ENCODE assay signal across 20 cellular contexts in the genomic region with DNA sequence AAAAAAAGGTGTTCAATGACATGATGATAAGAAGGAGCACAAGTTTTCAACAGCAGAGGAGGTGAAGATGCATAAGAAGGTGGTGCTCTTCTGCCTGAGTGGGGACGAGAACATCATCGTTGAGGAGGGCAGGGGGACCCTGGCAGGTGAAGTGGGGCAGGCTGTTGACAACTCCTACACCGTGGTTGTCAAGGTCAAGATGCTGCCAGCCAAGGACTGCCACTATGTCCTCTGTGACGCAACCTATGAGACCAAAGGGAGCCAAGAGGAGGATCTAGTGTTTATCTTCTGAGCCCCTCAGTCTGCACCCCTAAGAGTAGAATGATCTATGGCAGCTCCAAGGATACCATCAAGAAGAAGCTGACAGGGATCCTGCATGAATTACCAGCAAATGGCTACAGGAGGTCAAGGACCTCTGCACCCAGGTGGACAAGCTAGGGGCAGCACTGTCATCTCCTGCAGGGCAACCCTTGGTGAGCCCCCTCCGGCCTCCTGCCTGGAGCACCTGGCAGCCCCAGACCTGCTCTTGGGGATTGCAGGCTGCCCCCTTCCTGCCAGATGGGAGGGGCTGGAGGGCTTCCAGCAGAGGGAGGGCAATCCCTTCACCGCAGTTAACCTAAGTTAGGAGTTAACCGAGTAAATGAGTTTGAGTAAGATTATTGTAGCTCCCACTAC.
DNase-seq lines count a peak whose midpoint lies in the region; ATAC-seq, FAIRE-seq and TF ChIP-seq lines count a peak whose summit lies in the region.
"Had no signal": no experiment of that assay in that cellular context is flagged by ENCODE, and none has a peak within 500 bp of the region (broad histone marks: within the 10 kb centered on the region; RNA-seq: fewer than 3 reads in every experiment).

No MANE protein-coding gene starts in this region.

- POLR2A ChIA-PET in HEK293 (lab: Yijun Ruan, JAX) = no interaction called here
- POLR2A ChIA-PET in H1 (lab: Charles Lee; ENCODE audit: partially characterized antibody) = interaction anchor here (1.6 to 2.1 kb wide), 2 partner anchors 36 to 80 kb away, joined by 3 to 7 read pairs; a partner anchor contains a TSS
- POLR2A ChIA-PET in CD4-positive, alpha-beta memory T cell (lab: Charles Lee; ENCODE audit: partially characterized antibody) = no interaction called here

- no peak overlapping the region for H2BK5ac ChIP-seq in H1 (ENCODE audit: low read depth, low read length)

- H3K27me3 ChIP-seq in GM23338 (ENCODE audit: insufficient read depth) = no peaks in the 10 kb centered on the region
- no peaks in the 10 kb centered on the region for H3K27me3 ChIP-seq in H1 (replicated peaks in 1 of 4; ENCODE audit: control insufficient read depth in 3 of 4, extremely low read depth in 1 of 4, insufficient read depth in 3 of 4, low read length in 3 of 4)
- H3K27me3 ChIP-seq in prostate gland (replicated peaks; ENCODE audit: insufficient read depth) = no peaks in the 10 kb centered on the region
- H3K27me3 ChIP-seq in CD4-positive, alpha-beta memory T cell (ENCODE audit: insufficient read depth, low read length) = no peaks in the 10 kb centered on the region
- no peaks in the 10 kb centered on the region for H3K27me3 ChIP-seq in testis
- H3K27me3 ChIP-seq: BLaER1 treated with 17β-estradiol and CSF1 and Interleukin-3, amounts not matched to agents 10 nM and 100 nM had no signal

- H3K27me3 Mint-ChIP-seq in GM23338 (ENCODE audit: insufficient read depth, low read depth, poor library complexity) (peaks cover 2% of the 10 kb centered on the region), nephron (ENCODE audit: low read depth) (peaks cover 12% of the 10 kb centered on the region)
- H3K27me3 Mint-ChIP-seq in CD4-positive, alpha-beta memory T cell = peaks cover 2 to 14% of the 10 kb centered on the region in 2 donors

- no peak overlapping the region for H3K14ac ChIP-seq in H1 (ENCODE audit: insufficient read length)

- TF ChIP-seq CTCF in GM23338 (conservative IDR thresholded peaks at IDR 0.05; ENCODE audit: low read depth in 2 of 2) = no peak
- TF ChIP-seq CTCF in HEK293 (tag by site-specific recombination; IDR thresholded peaks at IDR 0.05) = no peak
- TF ChIP-seq CTCF in H1 (IDR thresholded peaks at IDR 0.05; ENCODE audit: control extremely low read depth in 1 of 3, insufficient read depth in 1 of 3, low read depth in 1 of 3, low read length in 3 of 3) = no peak
- no peak for TF ChIP-seq CTCF in nephron (IDR thresholded peaks at IDR 0.05; ENCODE audit: unreplicated experiment in 3 of 3)
- no peak for TF ChIP-seq CTCF in prostate gland (IDR thresholded peaks at IDR 0.05)
- TF ChIP-seq CTCF in testis (IDR thresholded peaks at IDR 0.05) = no peak

- H4K8ac ChIP-seq in H1 (ENCODE audit: extremely low read depth, insufficient read depth, low read length) = no peak overlapping the region

- H3K79me2 ChIP-seq in GM23338 (replicated peaks; ENCODE audit: insufficient read depth) (no peaks in the 10 kb centered on the region), H1 (ENCODE audit: control insufficient read depth in 1 of 2, insufficient read depth in 2 of 2, low read length in 2 of 2) (no peaks in the 10 kb centered on the region)

- no peak overlapping the region for H4K5ac ChIP-seq in H1 (ENCODE audit: insufficient read length, low read depth, low read length)

- H3K4me1 ChIP-seq in GM23338 (ENCODE audit: insufficient read depth) (peaks cover 27% of the 10 kb centered on the region), HEK293 (ENCODE audit: control insufficient read depth, insufficient read depth, low read length) (no peaks in the 10 kb centered on the region), H1 (replicated peaks in 1 of 4; ENCODE audit: control insufficient read depth in 3 of 4, insufficient read depth in 4 of 4, low read length in 3 of 4) (peaks cover 6 to 9% (median 8%) of the 10 kb centered on the region in 4 experiments), prostate gland (replicated peaks) (no peaks in the 10 kb centered on the region), testis (no peaks in the 10 kb centered on the region)
- no peaks in the 10 kb centered on the region for H3K4me1 ChIP-seq in CD4-positive, alpha-beta memory T cell (ENCODE audit: insufficient read depth, low read length)
- H3K4me1 ChIP-seq: BLaER1 treated with 17β-estradiol and CSF1 and Interleukin-3, amounts not matched to agents 10 nM and 100 nM; HAP-1 had no signal

- H3K9me3 Mint-ChIP-seq in GM23338 (peaks cover 2% of the 10 kb centered on the region; the same call in 1 of the 3 replicates), nephron (no peaks in the 10 kb centered on the region)
- no peaks in the 10 kb centered on the region for H3K9me3 Mint-ChIP-seq in CD4-positive, alpha-beta memory T cell
- H3K9me3 Mint-ChIP-seq: CD8-positive, alpha-beta memory T cell had no signal

- no peaks in the 10 kb centered on the region for H3K23me2 ChIP-seq in H1 (ENCODE audit: low read depth, low read length)

- H3K36me3 Mint-ChIP-seq in GM23338 (ENCODE audit: low read depth) (peaks cover 5% of the 10 kb centered on the region; the same call in 2 of the 3 replicates), nephron (ENCODE audit: low read depth) (no peaks in the 10 kb centered on the region)
- H3K36me3 Mint-ChIP-seq in CD4-positive, alpha-beta memory T cell = no peaks in the 10 kb centered on the region

- no peak overlapping the region for H3K4me3 ChIP-seq in GM23338
- H3K4me3 ChIP-seq in HEK293 (ENCODE audit: low read depth, low read length) = no peak overlapping the region
- H3K4me3 ChIP-seq in H1 (ENCODE audit: extremely low read depth in 1 of 4, insufficient read depth in 2 of 4, low read depth in 3 of 4, low read length in 4 of 4) = no peak overlapping the region
- H3K4me3 ChIP-seq in prostate gland = no peak overlapping the region
- no peak overlapping the region for H3K4me3 ChIP-seq in CD4-positive, alpha-beta memory T cell (ENCODE audit: low read length in 2 of 2)
- H3K4me3 ChIP-seq in testis = no peak overlapping the region
- H3K4me3 ChIP-seq: BLaER1 treated with 17β-estradiol and CSF1 and Interleukin-3, amounts not matched to agents 10 nM and 100 nM; HAP-1 had no signal

- H3F3A ChIP-seq in GM23338 (replicated peaks; ENCODE audit: low read depth) = peaks cover 5% of the 10 kb centered on the region; the same call in 1 of the 2 replicates

- peak overlapping the region; percentile 62; the same call in 1 of the 2 replicates for H2BK20ac ChIP-seq in H1 (ENCODE audit: low read length)

- H3K27ac Mint-ChIP-seq in GM23338 (no peak overlapping the region), nephron (peak overlapping the region in 2 of 3 experiments; percentile 2 to 7)
- H3K27ac Mint-ChIP-seq in CD4-positive, alpha-beta memory T cell = no peak overlapping the region
- H3K27ac Mint-ChIP-seq: B cell; CD8-positive, alpha-beta memory T cell had no signal

- H3K9me3 ChIP-seq in HEK293 (ENCODE audit: control insufficient read depth, insufficient read depth, low read depth, low read length) = no peaks in the 10 kb centered on the region
- no peaks in the 10 kb centered on the region for H3K9me3 ChIP-seq in H1 (ENCODE audit: insufficient read depth in 2 of 2, low read depth in 1 of 2, low read length in 1 of 2)
- H3K9me3 ChIP-seq in prostate gland = no peaks in the 10 kb centered on the region
- no peaks in the 10 kb centered on the region for H3K9me3 ChIP-seq in CD4-positive, alpha-beta memory T cell (ENCODE audit: control insufficient read depth in 1 of 2, low read length in 2 of 2)
- H3K9me3 ChIP-seq in testis = no peaks in the 10 kb centered on the region
- H3K9me3 ChIP-seq: HAP-1 had no signal

- no peak for TF ChIP-seq EP300 in H1 (IDR thresholded peaks at IDR 0.05; ENCODE audit: borderline replicate concordance in 1 of 2, low read depth in 2 of 2, low read length in 2 of 2)

- no peak overlapping the region for H2BK120ac ChIP-seq in H1 (replicated peaks; ENCODE audit: low read depth, low read length)

- H3K9ac ChIP-seq in H1 (replicated peaks in 1 of 4; ENCODE audit: extremely low read depth in 1 of 4, low read depth in 3 of 4, low read length in 3 of 4) = no peak overlapping the region
- H3K9ac ChIP-seq: BLaER1 treated with 17β-estradiol and CSF1 and Interleukin-3, amounts not matched to agents 10 nM and 100 nM had no signal

- TF ChIP-seq POLR2A in H1 (IDR thresholded peaks at IDR 0.05; ENCODE audit: control extremely low read depth in 1 of 2, low read depth in 2 of 2, low read length in 2 of 2) = no peak
- TF ChIP-seq POLR2A in prostate gland (IDR thresholded peaks at IDR 0.05) = no peak
- no peak for TF ChIP-seq POLR2A in testis (IDR thresholded peaks at IDR 0.05)

- peak overlapping the region; percentile 65 for H3K4ac ChIP-seq in H1 (replicated peaks; ENCODE audit: insufficient read length, low read depth, low read length)

- no peaks in the 10 kb centered on the region for H3K79me1 ChIP-seq in H1 (ENCODE audit: low read depth, low read length)

- 0 out of 2 replicates have a peak overlapping the region, but pooled peaks have one; percentile 51 for H3K27ac ChIP-seq in GM23338 (ENCODE audit: low read depth)
- no peak overlapping the region for H3K27ac ChIP-seq in HEK293 (ENCODE audit: extremely low read depth, low read depth, low read length)
- no peak overlapping the region for H3K27ac ChIP-seq in H1 (ENCODE audit: low read depth, low read length)
- H3K27ac ChIP-seq in prostate gland = no peak overlapping the region
- no peak overlapping the region for H3K27ac ChIP-seq in CD4-positive, alpha-beta memory T cell (ENCODE audit: low read depth, low read length)
- H3K27ac ChIP-seq in testis = no peak overlapping the region
- H3K27ac ChIP-seq: BLaER1 treated with 17β-estradiol and CSF1 and Interleukin-3, amounts not matched to agents 10 nM and 100 nM had no signal

- H2BK15ac ChIP-seq in H1 (ENCODE audit: low read length) = peak overlapping the region; percentile 65; the same call in 1 of the 2 replicates

- H3K4me1 Mint-ChIP-seq in GM23338 = peaks cover 34% of the 10 kb centered on the region
- H3K4me1 Mint-ChIP-seq in nephron = peaks cover 19% of the 10 kb centered on the region
- H3K4me1 Mint-ChIP-seq in CD4-positive, alpha-beta memory T cell = no peaks in the 10 kb centered on the region
- H3K4me1 Mint-ChIP-seq: B cell; CD8-positive, alpha-beta memory T cell had no signal

- H3K4me3 Mint-ChIP-seq in GM23338 = no peak overlapping the region
- H3K4me3 Mint-ChIP-seq in nephron = no peak overlapping the region
- H3K4me3 Mint-ChIP-seq in CD4-positive, alpha-beta memory T cell = no peak overlapping the region
- H3K4me3 Mint-ChIP-seq: B cell; CD8-positive, alpha-beta memory T cell had no signal

- WGBS in H1 (ENCODE audit: extremely low coverage in 1 of 2, insufficient coverage in 1 of 2, insufficient read length in 1 of 2, insufficient replicate concordance in 2 of 2, low coverage in 1 of 2, low lambda C conversion rate in 2 of 2, missing lambda C conversion rate in 1 of 2), 2 experiments = 86% methylated on average over 7 of the region's 7 CpGs; no CpG with 5 or more reads in 1 of the 2 experiments
- WGBS in prostate gland = 87% methylated on average over 7 of the region's 7 CpGs
- 80 to 83% methylated on average over 6 to 7 of the region's 7 CpGs for WGBS in testis, 2 donors

- TF ChIP-seq RAD21 in H1 (IDR thresholded peaks at IDR 0.05 in 1 of 2, conservative IDR thresholded peaks at IDR 0.05 in 1 of 2; ENCODE audit: low read depth in 2 of 2, low read length in 2 of 2) = no peak

- H3K4me2 ChIP-seq in GM23338 (no peak overlapping the region), H1 (ENCODE audit: insufficient read depth in 1 of 2, low read depth in 2 of 2, low read length in 2 of 2) (no peak overlapping the region)
- H3K4me2 ChIP-seq: BLaER1 treated with 17β-estradiol and CSF1 and Interleukin-3, amounts not matched to agents 10 nM and 100 nM had no signal

- H2AFZ ChIP-seq in GM23338 (no peak overlapping the region), H1 (ENCODE audit: low read length) (no peak overlapping the region)

- intact Hi-C loops in prostate gland (cut with DNase I) (no loop called here), testis (cut with DNase I; ENCODE audit: low total_unique reads) (no loop called here)
- intact Hi-C loops in CD4-positive, alpha-beta memory T cell (cut with micrococcal nuclease) = no loop called here

- peak overlapping the region; percentile 79 for H2AK5ac ChIP-seq in H1 (ENCODE audit: low read depth, low read length)

- H3K36me3 ChIP-seq in GM23338 (ENCODE audit: insufficient read depth) (no peaks in the 10 kb centered on the region; the same call in 1 of the 2 replicates), HEK293 (ENCODE audit: control insufficient read depth in 2 of 2, insufficient read depth in 1 of 2, low read length in 2 of 2) (no peaks in the 10 kb centered on the region), H1 (ENCODE audit: control insufficient read depth in 2 of 4, insufficient read depth in 4 of 4, low read length in 3 of 4) (no peaks in the 10 kb centered on the region), prostate gland (no peaks in the 10 kb centered on the region), testis (ENCODE audit: low read depth, missing control alignments) (no peaks in the 10 kb centered on the region)
- H3K36me3 ChIP-seq in CD4-positive, alpha-beta memory T cell (ENCODE audit: insufficient read depth, low read length) = no peaks in the 10 kb centered on the region
- H3K36me3 ChIP-seq: BLaER1 treated with 17β-estradiol and CSF1 and Interleukin-3, amounts not matched to agents 10 nM and 100 nM; HAP-1 had no signal

- H2BK12ac ChIP-seq in H1 (ENCODE audit: low read depth, low read length) = no peak overlapping the region

- no peak overlapping the region for H3K23ac ChIP-seq in H1 (ENCODE audit: insufficient read length)

- peak overlapping the region; percentile 51; the same call in 1 of the 2 replicates for H3K18ac ChIP-seq in H1 (ENCODE audit: extremely low read depth, low read length)

- H4K20me1 ChIP-seq in GM23338 (replicated peaks; ENCODE audit: insufficient read depth) = no peaks in the 10 kb centered on the region
- H4K20me1 ChIP-seq in H1 (replicated peaks in 1 of 2; ENCODE audit: control insufficient read depth in 1 of 2, insufficient read depth in 2 of 2, low read length in 2 of 2) = no peaks in the 10 kb centered on the region
- H4K20me1 ChIP-seq: BLaER1 treated with 17β-estradiol and CSF1 and Interleukin-3, amounts not matched to agents 10 nM and 100 nM had no signal

- no peak; the same call in 2 of the 3 replicates for ATAC-seq in GM23338

- FAIRE-seq in H1 (lab: Jason Lieb, UNC) = no peak
- FAIRE-seq: G401.6, GM12891, GM19239, HTR-8/SVneo had no signal

- H4K91ac ChIP-seq in H1 (replicated peaks; ENCODE audit: insufficient read length, low read length) = peak overlapping the region; percentile 90

- H3K56ac ChIP-seq in H1 (replicated peaks; ENCODE audit: insufficient read length, low read depth, low read length) = no peak overlapping the region

- CTCF ChIA-PET in HEK293 (lab: Yijun Ruan, JAX) (interaction anchor here (0.6 to 1.5 kb wide), 4 partner anchors 34 to 180 kb away, joined by 3 read pairs; no protein-coding TSS in a partner anchor), H1 (lab: Charles Lee; ENCODE audit: partially characterized antibody) (interaction anchor here (1.1 to 2.5 kb wide), 6 partner anchors 8 to 147 kb away, joined by 4 to 14 read pairs (median 5); no protein-coding TSS in a partner anchor)
- CTCF ChIA-PET in CD4-positive, alpha-beta memory T cell (lab: Charles Lee; ENCODE audit: partially characterized antibody) = no interaction called here

- DNase-seq in GM23338 (ENCODE audit: low spot score) = no peak
- DNase-seq in H1 (ENCODE audit: low read depth in 1 of 2, low spot score in 2 of 2) = no peak
- no peak for DNase-seq in prostate gland (ENCODE audit: low spot score)
- no peak for DNase-seq in CD4-positive, alpha-beta memory T cell
- DNase-seq in testis = no peak
- DNase-seq in occipital lobe (lab: John Stamatoyannopoulos, UW) = no peak
- DNase-seq: CD8-positive, alpha-beta memory T cell; COR-L47; DMS 273 treated with DMSO at 0.1 percent for 48 hours; DMS53; GOT3 had no signal

- peaks cover 13% of the 10 kb centered on the region; the same call in 1 of the 2 replicates for H3K9me2 ChIP-seq in GM23338 (ENCODE audit: insufficient read depth)

Comparison
In these comparisons a context has a peak if more than half of its experiments do, and no peak if none do; other contexts are left out.
1. H3K27ac Mint-ChIP-seq: peak in nephron (2 of 3); none in GM23338 (single experiment) and CD4-positive, alpha-beta memory T cell (0 of 7).